6 cellular contexts compared by ENCODE assay signal in genomic region chr13:83538636-83539035, GRCh38.
"Had no signal": no experiment of that assay in that cellular context is flagged by ENCODE, and none has a peak within 500 bp of the region (broad histone marks: within the 10 kb centered on the region; RNA-seq: fewer than 3 reads in every experiment).

No MANE protein-coding gene starts in this region.

- DNase-seq: H7, IMR-90, KG1 had no signal

- H3K4me3 ChIP-seq: GM23338, HAP-1, K562 had no signal

- H3K9me3 ChIP-seq: HAP-1 had no signal

- H2AFZ ChIP-seq: GM23338 had no signal

- H3K36me3 ChIP-seq: HAP-1 had no signal

- H3K4me2 ChIP-seq: GM23338 had no signal

- H3K4me1 ChIP-seq: HAP-1 had no signal
